25 cellular contexts compared by ENCODE assay signal in the genomic region with DNA sequence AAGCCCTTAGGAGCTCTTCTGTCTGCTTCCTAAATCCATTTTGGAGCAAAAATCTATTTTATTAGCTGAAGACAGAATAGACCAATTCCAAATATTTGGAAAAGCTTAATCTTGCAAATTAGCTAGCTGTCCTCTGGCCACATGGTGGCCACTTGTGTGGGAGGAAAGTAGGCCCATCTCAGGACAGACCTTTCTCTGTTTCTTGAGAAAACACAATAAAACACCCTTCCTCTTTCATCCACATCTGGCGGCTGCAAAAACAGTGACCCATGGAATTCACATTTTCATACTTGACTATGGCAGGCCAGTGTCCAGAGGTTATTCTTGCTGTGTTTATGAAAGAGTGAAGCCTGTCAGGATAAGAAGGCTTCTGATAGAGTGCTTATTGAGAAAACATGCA.
"Had no signal": no experiment of that assay in that cellular context is flagged by ENCODE, and none has a peak within 500 bp of the region (broad histone marks: within the 10 kb centered on the region; RNA-seq: fewer than 3 reads in every experiment).

No MANE protein-coding gene starts in this region.

- H3K27me3 ChIP-seq: neutrophil, sigmoid colon, spleen, tibial nerve, vagina had no signal

- H3K9me3 ChIP-seq: lower lobe of right lung, mucosa of descending colon, neutrophil, spleen, vagina had no signal

- H2AFZ ChIP-seq: parathyroid adenoma had no signal

- H3K27ac ChIP-seq: lower lobe of right lung, neutrophil, parathyroid adenoma, spleen, tibial nerve, vagina had no signal

- ATAC-seq: left colon; lower lobe of right lung; mucosa of descending colon; naive thymus-derived CD4-positive, alpha-beta T cell; natural killer cell treated with Interleukin-12 subunit alpha and Interleukin-12 subunit beta and Interleukin-15 and Interleukin-18, amount 100 ng/mL, for 72 hours; right cardiac atrium; stimulated activated effector memory CD8-positive, alpha-beta T cell treated with anti-CD3 and anti-CD28 coated beads, Interleukin-12 subunit alpha, Interleukin-12 subunit beta, amount 100 ng/mL, for 72 hours had no signal

- H3K4me1 ChIP-seq: lower lobe of right lung, parathyroid adenoma, spleen, vagina had no signal

- H3K79me2 ChIP-seq: parathyroid adenoma had no signal

- DNase-seq: head of caudate nucleus; hypothalamus; immature natural killer cell; kidney; left colon; lower lobe of right lung; mammary epithelial cell; mesendoderm; midbrain; mucosa of descending colon; naive thymus-derived CD4-positive, alpha-beta T cell; occipital lobe; right cardiac atrium; sigmoid colon; small intestine; spleen; stimulated activated CD4-positive, alpha-beta T cell treated with anti-CD3 and anti-CD28 coated beads, Interleukin-4, amount 100 ng/mL, for 24 hours; stimulated activated naive CD4-positive, alpha-beta T cell; substantia nigra had no signal

- H3K9ac ChIP-seq: parathyroid adenoma had no signal

- H3K4me3 ChIP-seq: lower lobe of right lung, mucosa of descending colon, sigmoid colon, spleen, tibial nerve, vagina had no signal

- H3K36me3 ChIP-seq: lower lobe of right lung, neutrophil, sigmoid colon, spleen, vagina had no signal
